ENCODE assay signal across 8 cellular contexts in genomic region chr19:44846455-44847143, GRCh38.
A peak's percentile ranks its signal among the peaks of the same experiment; 100 is the strongest.
DNase-seq lines count a peak whose midpoint lies in the region; ATAC-seq lines count a peak whose summit lies in the region.

No MANE protein-coding gene starts in this region.

- peak; percentile 5 for DNase-seq in COR-L47 (lab: John Stamatoyannopoulos, UW)
- peak; percentile 70 for DNase-seq in NCI-H82 (lab: John Stamatoyannopoulos, UW)
- no peak for DNase-seq in medulla oblongata (ENCODE audit: extremely low spot score)
- no peak for DNase-seq in OCI-M2 (lab: John Stamatoyannopoulos, UW; ENCODE audit: unreplicated experiment)

- ATAC-seq in HG03442 (IDR thresholded peaks at IDR 0.05; ENCODE audit: unreplicated experiment) (no peak), HG03135 (IDR thresholded peaks at IDR 0.05; ENCODE audit: unreplicated experiment) (no peak)

- H3K9me3 ChIP-seq in duodenal mucosa (ENCODE audit: control insufficient read depth in 1 of 2, low read length in 2 of 2) (no peaks in the 10 kb centered on the region), muscle layer of duodenum (ENCODE audit: control insufficient read depth in 1 of 2, low read length in 2 of 2) (no peaks in the 10 kb centered on the region)

- H3K4me1 ChIP-seq in duodenal mucosa (ENCODE audit: control insufficient read depth in 1 of 2, insufficient read depth in 2 of 2, low read length in 2 of 2) (peaks cover 16 to 27% of the 10 kb centered on the region in 2 donors), muscle layer of duodenum (ENCODE audit: control insufficient read depth in 1 of 2, insufficient read depth in 2 of 2, low read length in 2 of 2) (peaks cover 13 to 36% of the 10 kb centered on the region in 2 donors)

- H3K4me3 ChIP-seq in duodenal mucosa (ENCODE audit: low read depth in 1 of 2, low read length in 2 of 2) (peak overlapping the region; percentile 87 to 98), muscle layer of duodenum (ENCODE audit: low read depth in 1 of 2, low read length in 2 of 2) (peak overlapping the region; percentile 87 to 88)

- H3K9ac ChIP-seq in duodenal mucosa (ENCODE audit: low read depth in 1 of 2, low read length in 2 of 2), result peak overlapping the region; percentile 98 to 100

- H3K27ac ChIP-seq in duodenal mucosa (ENCODE audit: low read depth, low read length) (peak overlapping the region; percentile 96), muscle layer of duodenum (ENCODE audit: low read length) (peak overlapping the region; percentile 98)

- H3K27me3 ChIP-seq in duodenal mucosa (ENCODE audit: control insufficient read depth in 1 of 2, insufficient read depth in 2 of 2, low read length in 2 of 2), result no peaks in the 10 kb centered on the region
- no peaks in the 10 kb centered on the region for H3K27me3 ChIP-seq in muscle layer of duodenum (ENCODE audit: low read depth, low read length)

- H3K36me3 ChIP-seq in duodenal mucosa (ENCODE audit: control insufficient read depth in 1 of 2, insufficient read depth in 2 of 2, low read length in 2 of 2), result no peaks in the 10 kb centered on the region
- H3K36me3 ChIP-seq in muscle layer of duodenum (ENCODE audit: control insufficient read depth in 1 of 2, insufficient read depth in 2 of 2, low read length in 2 of 2), result no peaks in the 10 kb centered on the region

Comparison
In these comparisons a context has a peak if more than half of its experiments do, and no peak if none do; other contexts are left out.
1. DNase-seq: peak in COR-L47 (single experiment) and NCI-H82 (single experiment); none in medulla oblongata (single experiment) and OCI-M2 (single experiment).